Comparison of ENCODE assay signal across 1 cellular context in genomic region chr2:15507061-15507460, GRCh38.
TF ChIP-seq lines count a peak whose summit lies in the region.

No MANE protein-coding gene starts in this region.

TF ChIP-seq in IMR-90, 13 proteins besides CTCF, POLR2A, EP300 and RAD21:
- TF ChIP-seq MXI1 (IDR thresholded peaks at IDR 0.05; ENCODE audit: borderline replicate concordance, low read depth, low read length) (no peak), CEBPB (IDR thresholded peaks at IDR 0.05; ENCODE audit: low read depth, low read length) (no peak), RFX5 (IDR thresholded peaks at IDR 0.05; ENCODE audit: low read depth, low read length) (no peak), CHD1 (IDR thresholded peaks at IDR 0.05; ENCODE audit: low read depth, low read length) (no peak), MAZ (IDR thresholded peaks at IDR 0.05; ENCODE audit: borderline replicate concordance, low read depth, low read length) (no peak), MAFK (IDR thresholded peaks at IDR 0.05; ENCODE audit: low read depth, low read length) (no peak)
